9 cellular contexts compared by ENCODE assay signal in genomic region chr1:26164036-26164927, GRCh38. TPM values are rescaled to one million over a fixed set of nuclear protein-coding genes. Genes with fewer than 3 reads are reported as not detected.
DNase-seq lines count a peak whose midpoint lies in the region; ATAC-seq and TF ChIP-seq lines count a peak whose summit lies in the region.
"Had no signal": no experiment of that assay in that cellular context is flagged by ENCODE, and none has a peak within 500 bp of the region (broad histone marks: within the 10 kb centered on the region; RNA-seq: fewer than 3 reads in every experiment).

No MANE protein-coding gene starts in this region.

- peak overlapping the region; percentile 28 to 54 for H3K27ac ChIP-seq in breast epithelium
- H3K27ac ChIP-seq: epithelial cell of prostate had no signal

- intact Hi-C loops in breast epithelium (cut with DNase I; ENCODE audit: low total_unique reads), result loop anchor here (10.0 kb wide), 1 partner anchor 71 kb away; the partner anchor contains the start of gene CEP85

- H3K36me3 ChIP-seq in breast epithelium, result no peaks in the 10 kb centered on the region

- TF ChIP-seq POLR2A in breast epithelium (IDR thresholded peaks at IDR 0.05), result no peak

- no peaks in the 10 kb centered on the region for H3K9me3 ChIP-seq in breast epithelium

- peaks cover 4 to 5% of the 10 kb centered on the region in 2 donors for H3K27me3 ChIP-seq in breast epithelium

- peak in 1 of 3 donors; percentile 75 for TF ChIP-seq CTCF in breast epithelium (IDR thresholded peaks at IDR 0.05)

- peak overlapping the region; percentile 36 to 68 (median 51) for H3K4me3 ChIP-seq in breast epithelium

- no peaks in the 10 kb centered on the region for H3K4me1 ChIP-seq in breast epithelium

- ATAC-seq in GM18909 (IDR thresholded peaks at IDR 0.05; ENCODE audit: poor library complexity, unreplicated experiment), result no peak
- no peak for ATAC-seq in HG02970 (IDR thresholded peaks at IDR 0.05; ENCODE audit: low FRiP score, unreplicated experiment)

- DNase-seq in NCI-H1417 (lab: John Stamatoyannopoulos, UW) (peak; percentile 19 to 38 (median 34)), NCI-H1417 treated with DMSO at 0.1 percent for 48 hours (lab: John Stamatoyannopoulos, UW) (no peak), T-helper 2 cell (peak; percentile 17 to 48 (median 40)), breast epithelium (ENCODE audit: low spot score in 2 of 2) (no peak), kidney tubule cell (ENCODE audit: low spot score) (peak; percentile 36)
- peak; percentile 66 for DNase-seq in stimulated activated CD4-positive, alpha-beta T cell treated with anti-CD3 and anti-CD28 coated beads, Interleukin-4, amount 100 ng/mL, for 1 hour

RNA-seq across cellular contexts. Expression of gene C1orf232, which starts 4.5 kb away (rescaled TPM):
- not detected for total RNA-seq in breast epithelium

RNA-seq across cellular contexts. Expression of gene FAM110D, which starts 5.4 kb away (rescaled TPM):
- 1 to 10 TPM; 3.4 to 9.1 (median 6.2) TPM for total RNA-seq in breast epithelium

RNA-seq across cellular contexts. Expression of gene ZNF593, which starts 5.4 kb away (rescaled TPM):
- 10 to 100 TPM; 26.4 to 39.7 (median 31.9) TPM for total RNA-seq in breast epithelium

RNA-seq across cellular contexts. Expression of gene ZNF593OS, which starts 7.3 kb away (rescaled TPM):
- not detected for total RNA-seq in breast epithelium

RNA-seq across cellular contexts. Expression of gene CNKSR1, which starts 13.0 kb away (rescaled TPM):
- 10 to 100 TPM in 2 of 3 donors, 1 to 10 TPM in 1; 2.2 to 28.2 (median 22.3) TPM for total RNA-seq in breast epithelium

Comparison
In these comparisons a context has a peak if more than half of its experiments do, and no peak if none do; other contexts are left out.
1. DNase-seq: peak in NCI-H1417 (3 of 3), T-helper 2 cell (5 of 5), kidney tubule cell (single experiment) and stimulated activated CD4-positive, alpha-beta T cell treated with anti-CD3 and anti-CD28 coated beads, Interleukin-4, amount 100 ng/mL, for 1 hour (single experiment); none in NCI-H1417 treated with DMSO at 0.1 percent for 48 hours (single experiment) and breast epithelium (0 of 2).